Comparison of ENCODE assay signal across 10 cellular contexts in the genomic region with DNA sequence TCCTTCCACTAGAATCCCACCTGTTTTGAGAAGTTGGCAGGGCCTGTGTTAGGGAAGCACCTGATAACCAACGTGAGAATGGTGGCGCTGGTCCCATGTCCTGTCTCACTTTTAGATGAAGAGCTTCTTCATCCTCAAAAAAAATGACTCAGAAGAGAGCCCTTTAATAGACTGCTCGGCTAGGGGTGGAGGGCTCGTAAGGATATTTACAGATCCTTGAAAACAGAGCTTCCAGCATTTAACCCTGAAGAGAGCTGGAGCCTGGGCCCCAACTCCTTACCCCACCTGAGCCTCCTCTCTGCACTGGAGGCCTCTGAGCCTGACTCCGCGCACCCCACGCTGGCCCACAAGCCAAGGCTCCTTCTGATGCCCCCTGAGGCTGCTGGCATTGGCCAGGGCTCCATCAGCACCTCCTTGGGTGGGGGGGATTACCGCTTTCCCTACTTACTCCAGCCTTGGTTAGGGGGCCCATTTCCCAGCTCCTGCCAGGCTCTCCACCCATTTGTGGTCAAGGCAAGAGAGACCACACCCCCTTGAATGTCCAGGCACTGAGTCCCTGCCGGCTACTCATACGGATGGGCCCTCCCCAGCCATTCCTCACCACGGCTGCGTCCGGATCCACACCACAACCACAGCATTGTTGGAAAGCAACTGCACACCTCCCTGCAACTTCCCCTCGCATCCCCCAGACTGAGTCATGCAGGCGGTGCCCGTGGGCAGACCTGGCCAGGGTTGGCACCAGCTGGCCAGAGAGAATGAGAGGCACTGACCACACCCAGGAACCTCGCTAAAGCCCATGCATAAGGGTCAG. TPM values are rescaled to one million over a fixed set of nuclear protein-coding genes. Genes with fewer than 3 reads are reported as not detected.
DNase-seq lines count a peak whose midpoint lies in the region; ATAC-seq, FAIRE-seq and TF ChIP-seq lines count a peak whose summit lies in the region.
"Had no signal": no experiment of that assay in that cellular context is flagged by ENCODE, and none has a peak within 500 bp of the region (broad histone marks: within the 10 kb centered on the region; RNA-seq: fewer than 3 reads in every experiment).

No MANE protein-coding gene starts in this region.

- FAIRE-seq in HTR-8/SVneo (lab: Jason Lieb, UNC) (peak; percentile 97), bronchial epithelial cell (lab: Jason Lieb, UNC) (no peak)

- H3K4me1 Mint-ChIP-seq in T-helper 2 cell treated with Interferon-gamma antibody and Interleukin-4, amounts not matched to agents 5 μg/mL and 100 μg/mL, for 36 hours (ENCODE audit: low read depth), result peaks cover 27% of the 10 kb centered on the region
- H3K4me1 Mint-ChIP-seq in immature natural killer cell, result peaks cover 13% of the 10 kb centered on the region in 2 donors

- no peaks in the 10 kb centered on the region for H3K27me3 Mint-ChIP-seq in T-helper 2 cell treated with Interferon-gamma antibody and Interleukin-4, amounts not matched to agents 5 μg/mL and 100 μg/mL, for 36 hours (ENCODE audit: low read depth)
- H3K27me3 Mint-ChIP-seq in immature natural killer cell (ENCODE audit: low read depth in 3 of 3), result peaks cover 0 to 5% (median 4%) of the 10 kb centered on the region in 3 donors
- H3K27me3 Mint-ChIP-seq: stimulated activated naive CD8-positive, alpha-beta T cell treated with anti-CD3 and anti-CD28 coated beads, Interleukin-15, amount 100 ng/mL, for 72 hours had no signal

- H3K36me3 ChIP-seq in bronchial epithelial cell (ENCODE audit: control insufficient read depth, insufficient read depth, low read length), result no peaks in the 10 kb centered on the region

- no peaks in the 10 kb centered on the region for H3K36me3 Mint-ChIP-seq in T-helper 2 cell treated with Interferon-gamma antibody and Interleukin-4, amounts not matched to agents 5 μg/mL and 100 μg/mL, for 36 hours (ENCODE audit: low read depth)
- H3K36me3 Mint-ChIP-seq in immature natural killer cell, result no peaks in the 10 kb centered on the region

- TF ChIP-seq CTCF in bronchial epithelial cell (IDR thresholded peaks at IDR 0.05; ENCODE audit: insufficient read depth, low read length, severe bottlenecking), result no peak

- peak; percentile 96 for DNase-seq in AG20443 (ENCODE audit: low spot score)
- peak; percentile 87 for DNase-seq in HTR-8/SVneo (ENCODE audit: insufficient read length, low spot score)
- peak; percentile 78 for DNase-seq in bronchial epithelial cell (ENCODE audit: low read depth)
- DNase-seq in lung microvascular endothelial cell (ENCODE audit: low read depth in 2 of 2), result peak; percentile 69 to 93
- no peak for DNase-seq in T-helper 2 cell treated with Interferon-gamma antibody and Interleukin-4, amounts not matched to agents 5 μg/mL and 100 μg/mL, for 36 hours (ENCODE audit: low spot score)
- DNase-seq in activated CD8-positive, alpha-beta memory T cell treated with anti-CD3 and anti-CD28 coated beads, Interleukin-2, amount 50 U/mL, for 48 hours, result no peak
- no peak for DNase-seq in immature natural killer cell
- DNase-seq: NCI-H1105 treated with DMSO at 0.1 percent for 48 hours; stimulated activated naive CD8-positive, alpha-beta T cell treated with anti-CD3 and anti-CD28 coated beads, Interleukin-15, amount 100 ng/mL, for 72 hours had no signal

- no peak for ATAC-seq in HG03469 (IDR thresholded peaks at IDR 0.05; ENCODE audit: unreplicated experiment)
- ATAC-seq: stimulated activated naive CD8-positive, alpha-beta T cell treated with anti-CD3 and anti-CD28 coated beads, Interleukin-15, amount 100 ng/mL, for 72 hours had no signal

- H3K9me3 Mint-ChIP-seq in T-helper 2 cell treated with Interferon-gamma antibody and Interleukin-4, amounts not matched to agents 5 μg/mL and 100 μg/mL, for 36 hours, result no peaks in the 10 kb centered on the region
- H3K9me3 Mint-ChIP-seq in immature natural killer cell, result no peaks in the 10 kb centered on the region
- H3K9me3 Mint-ChIP-seq: stimulated activated naive CD8-positive, alpha-beta T cell treated with anti-CD3 and anti-CD28 coated beads, Interleukin-15, amount 100 ng/mL, for 72 hours had no signal

- no peak overlapping the region for H3K4me3 ChIP-seq in bronchial epithelial cell (ENCODE audit: low read depth, low read length)

- H3K4me3 Mint-ChIP-seq in T-helper 2 cell treated with Interferon-gamma antibody and Interleukin-4, amounts not matched to agents 5 μg/mL and 100 μg/mL, for 36 hours, result no peak overlapping the region
- no peak overlapping the region for H3K4me3 Mint-ChIP-seq in immature natural killer cell
- H3K4me3 Mint-ChIP-seq: stimulated activated naive CD8-positive, alpha-beta T cell treated with anti-CD3 and anti-CD28 coated beads, Interleukin-15, amount 100 ng/mL, for 72 hours had no signal

- no peak overlapping the region for H3K27ac Mint-ChIP-seq in T-helper 2 cell treated with Interferon-gamma antibody and Interleukin-4, amounts not matched to agents 5 μg/mL and 100 μg/mL, for 36 hours
- H3K27ac Mint-ChIP-seq in immature natural killer cell, result no peak overlapping the region

- no peaks in the 10 kb centered on the region for H3K27me3 ChIP-seq in bronchial epithelial cell (ENCODE audit: control insufficient read depth, insufficient read depth, low read length)

RNA-seq across cellular contexts. Expression of gene LOXL1, which starts 30.2 kb away (rescaled TPM):
- 5.3 and 7.2 TPM in 2 replicates for total RNA-seq in bronchial epithelial cell
- 0.20 and 1.1 TPM in 2 replicates for total RNA-seq in lung microvascular endothelial cell
- 1 to 10 TPM in 1 of 3 donors, under 1 TPM in 1, not detected in 1; 0.98 to 1.1 TPM for polyA plus RNA-seq in immature natural killer cell

RNA-seq across cellular contexts. Expression of gene STOML1, which starts 35.6 kb away (rescaled TPM):
- total RNA-seq in bronchial epithelial cell (8.6 and 9.5 TPM in 2 replicates), lung microvascular endothelial cell (5.4 and 13.1 TPM in 2 replicates)
- 10 to 100 TPM; 12.7 to 17.4 (median 13.2) TPM for polyA plus RNA-seq in immature natural killer cell

RNA-seq across cellular contexts. Expression of gene PML, which starts 38.0 kb away (rescaled TPM):
- total RNA-seq in bronchial epithelial cell (7.6 and 8.3 TPM in 2 replicates), lung microvascular endothelial cell (27.0 and 36.9 TPM in 2 replicates)
- polyA plus RNA-seq in immature natural killer cell, result 10 to 100 TPM in 2 of 3 donors, 1 to 10 TPM in 1; 8.0 to 47.7 (median 16.2) TPM

Comparison
In these comparisons a context has a peak if more than half of its experiments do, and no peak if none do; other contexts are left out.
1. DNase-seq: peak in AG20443 (single experiment), HTR-8/SVneo (single experiment), bronchial epithelial cell (single experiment) and lung microvascular endothelial cell (2 of 2); none in T-helper 2 cell treated with Interferon-gamma antibody and Interleukin-4, amounts not matched to agents 5 μg/mL and 100 μg/mL, for 36 hours (single experiment), activated CD8-positive, alpha-beta memory T cell treated with anti-CD3 and anti-CD28 coated beads, Interleukin-2, amount 50 U/mL, for 48 hours (single experiment) and immature natural killer cell (0 of 3).